23 cellular contexts compared by ENCODE assay signal in the genomic region with DNA sequence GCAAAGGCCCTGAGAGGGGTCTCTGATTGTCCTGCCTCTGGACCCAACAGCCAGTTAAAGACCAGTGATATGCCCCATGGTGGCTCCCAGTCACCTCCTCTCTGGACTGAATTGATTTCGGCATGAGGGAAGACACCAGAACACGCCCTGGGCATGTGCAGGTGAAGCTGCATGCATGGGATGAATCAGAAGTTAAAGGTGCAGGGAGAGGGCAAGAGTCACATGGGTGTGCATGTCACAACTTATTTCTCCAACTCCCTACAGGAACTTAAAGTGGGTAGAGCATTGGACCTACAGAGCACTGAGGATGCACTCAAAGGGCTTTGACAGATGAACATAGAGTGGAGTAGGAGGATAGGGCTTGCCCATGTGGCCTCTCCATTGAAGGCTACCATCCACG. TPM values are rescaled to one million over a fixed set of nuclear protein-coding genes. Genes with fewer than 3 reads are reported as not detected.
"Had no signal": no experiment of that assay in that cellular context is flagged by ENCODE, and none has a peak within 500 bp of the region (broad histone marks: within the 10 kb centered on the region; RNA-seq: fewer than 3 reads in every experiment).

No MANE protein-coding gene starts in this region.

- H3K4me3 ChIP-seq: adrenal gland, K562, Peyer's patch had no signal

- H3K36me3 Mint-ChIP-seq: activated CD4-positive, alpha-beta memory T cell treated with anti-CD3 and anti-CD28 coated beads for 36 hours; activated naive CD8-positive, alpha-beta T cell treated with anti-CD3 and anti-CD28 coated beads, Interleukin-2, amount 10 ng/mL, durations not matched to agents 7 days and 5 days had no signal

- FAIRE-seq: K562 had no signal

- H3K9me3 ChIP-seq: adrenal gland, Peyer's patch had no signal

- H3K36me3 ChIP-seq: adrenal gland, Peyer's patch had no signal

- H3K27ac Mint-ChIP-seq: activated B cell treated with CpG ODN at 0.5 μM for 24 hours; activated CD4-positive, alpha-beta memory T cell treated with anti-CD3 and anti-CD28 coated beads for 36 hours; activated naive CD8-positive, alpha-beta T cell treated with anti-CD3 and anti-CD28 coated beads, Interleukin-2, amount 10 ng/mL, durations not matched to agents 7 days and 5 days; activated T-cell treated with anti-CD3 and anti-CD28 coated beads, Interleukin-2, amount 50 U/mL, for 72 hours; T-helper 1 cell treated with Interleukin-12 subunit alpha and Interleukin-12 subunit beta and Interleukin-4 antibody, amounts not matched to agents 30 μg/mL and 1 μg/mL, for 36 hours had no signal

- H3K4me3 Mint-ChIP-seq: activated B cell treated with CpG ODN at 0.5 μM for 24 hours; activated CD4-positive, alpha-beta memory T cell treated with anti-CD3 and anti-CD28 coated beads for 36 hours; activated CD4-positive, alpha-beta T cell treated with anti-CD3 and anti-CD28 coated beads, Interleukin-2, amount 10 ng/mL, durations not matched to agents 7 days and 5 days; activated naive CD8-positive, alpha-beta T cell treated with anti-CD3 and anti-CD28 coated beads, Interleukin-2, amount 10 ng/mL, durations not matched to agents 7 days and 5 days; activated T-cell treated with anti-CD3 and anti-CD28 coated beads, Interleukin-2, amount 50 U/mL, for 72 hours; T-helper 1 cell treated with Interleukin-12 subunit alpha and Interleukin-12 subunit beta and Interleukin-4 antibody, amounts not matched to agents 30 μg/mL and 1 μg/mL, for 36 hours had no signal

- H3K27me3 ChIP-seq: adrenal gland, Peyer's patch had no signal

- H3K9me3 Mint-ChIP-seq: activated B cell treated with CpG ODN at 0.5 μM for 24 hours; activated CD4-positive, alpha-beta memory T cell treated with anti-CD3 and anti-CD28 coated beads for 36 hours; activated CD4-positive, alpha-beta T cell treated with anti-CD3 and anti-CD28 coated beads, Interleukin-2, amount 10 ng/mL, durations not matched to agents 7 days and 5 days; activated naive CD8-positive, alpha-beta T cell treated with anti-CD3 and anti-CD28 coated beads, Interleukin-2, amount 10 ng/mL, durations not matched to agents 7 days and 5 days; activated T-cell treated with anti-CD3 and anti-CD28 coated beads, Interleukin-2, amount 50 U/mL, for 72 hours; T-helper 1 cell treated with Interleukin-12 subunit alpha and Interleukin-12 subunit beta and Interleukin-4 antibody, amounts not matched to agents 30 μg/mL and 1 μg/mL, for 36 hours had no signal

- H3K4me1 Mint-ChIP-seq: activated B cell treated with CpG ODN at 0.5 μM for 24 hours; activated CD4-positive, alpha-beta T cell treated with anti-CD3 and anti-CD28 coated beads, Interleukin-2, amount 10 ng/mL, durations not matched to agents 7 days and 5 days; activated naive CD8-positive, alpha-beta T cell treated with anti-CD3 and anti-CD28 coated beads, Interleukin-2, amount 10 ng/mL, durations not matched to agents 7 days and 5 days had no signal

- H3K4me1 ChIP-seq: adrenal gland, Peyer's patch had no signal

- H3K27ac ChIP-seq: adrenal gland, Peyer's patch had no signal

- DNase-seq: activated B cell treated with CpG ODN at 0.5 μM for 24 hours; activated CD4-positive, alpha-beta memory T cell treated with anti-CD3 and anti-CD28 coated beads for 36 hours; activated CD4-positive, alpha-beta T cell treated with anti-CD3 and anti-CD28 coated beads for 1 hour; activated CD4-positive, alpha-beta T cell treated with anti-CD3 and anti-CD28 coated beads, Interleukin-2, amount 10 ng/mL, durations not matched to agents 7 days and 5 days; activated CD8-positive, alpha-beta memory T cell treated with anti-CD3 and anti-CD28 coated beads for 24 hours; activated naive CD4-positive, alpha-beta T cell treated with anti-CD3 and anti-CD28 coated beads, Interleukin-2, amount 50 U/mL, for 16 hours; activated naive CD8-positive, alpha-beta T cell treated with anti-CD3 and anti-CD28 coated beads, Interleukin-2, amount 10 ng/mL, durations not matched to agents 7 days and 5 days; activated T-cell treated with anti-CD3 and anti-CD28 coated beads, Interleukin-2, amount 50 U/mL, for 72 hours; adrenal gland; anterior cingulate cortex; Karpas-422; NCI-H1105 treated with DMSO at 0.1 percent for 48 hours; NCI-H1436 treated with DMSO at 0.1 percent for 48 hours; NCI-H187; NCI-H2081; NCI-H510A treated with DMSO at 0.1 percent for 48 hours; NCI-H69; NK-92 treated with Interleukin-12 subunit alpha and Interleukin-12 subunit beta, amount 100 ng/mL, for 24 hours; OCI-M1; Peyer's patch; SHP77 treated with DMSO at 0.1 percent for 48 hours had no signal

- ATAC-seq: activated T-cell treated with anti-CD3 and anti-CD28 coated beads, Interleukin-2, amount 50 U/mL, for 72 hours; K562 had no signal

RNA-seq across cellular contexts. Expression of gene RHCG, which starts 16.9 kb away (rescaled TPM):
- total RNA-seq: activated B cell treated with CpG ODN at 0.5 μM for 24 hours; activated CD4-positive, alpha-beta memory T cell treated with anti-CD3 and anti-CD28 coated beads for 36 hours; activated CD4-positive, alpha-beta T cell treated with anti-CD3 and anti-CD28 coated beads, Interleukin-2, amount 10 ng/mL, durations not matched to agents 7 days and 5 days; activated naive CD8-positive, alpha-beta T cell treated with anti-CD3 and anti-CD28 coated beads, Interleukin-2, amount 10 ng/mL, durations not matched to agents 7 days and 5 days; activated T-cell treated with anti-CD3 and anti-CD28 coated beads, Interleukin-2, amount 50 U/mL, for 72 hours; K562; Peyer's patch had no signal
- polyA plus RNA-seq: K562 had no signal
